ENCODE assay signal across 8 cellular contexts in the genomic region with DNA sequence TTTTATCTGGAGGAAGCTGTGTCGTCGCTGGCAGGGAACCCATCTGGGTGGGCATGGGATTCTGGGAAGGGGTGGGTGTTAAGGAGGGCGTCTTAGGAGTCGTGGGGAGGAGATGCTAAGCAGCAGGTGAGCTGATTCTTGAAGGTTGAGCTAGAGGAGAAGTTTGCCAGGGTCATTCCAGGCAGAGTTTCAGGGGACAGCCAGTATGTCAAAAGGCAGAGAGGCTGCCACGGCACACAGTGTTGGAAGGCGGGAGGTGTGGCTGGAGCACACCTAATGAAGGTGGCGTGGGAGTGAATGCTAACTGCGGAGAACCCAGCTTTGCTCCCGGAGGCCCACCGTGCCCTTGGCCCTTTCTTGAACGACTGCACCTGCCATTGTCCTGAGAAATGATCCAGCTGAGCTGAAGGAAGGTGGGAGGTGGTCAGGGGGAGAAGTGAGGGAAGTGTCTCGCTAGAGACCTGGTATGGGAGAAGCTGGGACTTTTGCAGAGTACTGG. TPM values are rescaled to one million over a fixed set of nuclear protein-coding genes. Genes with fewer than 3 reads are reported as not detected.
DNase-seq lines count a peak whose midpoint lies in the region; ATAC-seq and TF ChIP-seq lines count a peak whose summit lies in the region.
"Had no signal": no experiment of that assay in that cellular context is flagged by ENCODE, and none has a peak within 500 bp of the region (broad histone marks: within the 10 kb centered on the region; RNA-seq: fewer than 3 reads in every experiment).

No MANE protein-coding gene starts in this region.

- H3K36me3 ChIP-seq in iPS-18a (ENCODE audit: control insufficient read depth, low read depth, low read length) (no peaks in the 10 kb centered on the region), aorta (ENCODE audit: control insufficient read depth in 1 of 2, insufficient read depth in 2 of 2, low read length in 1 of 2) (no peaks in the 10 kb centered on the region)

- DNase-seq in HFFc6 (no peak), aorta (no peak), GM20000 (ENCODE audit: low spot score) (no peak), SHP77 (lab: John Stamatoyannopoulos, UW) (no peak)
- DNase-seq in activated T-helper 1 cell treated with anti-CD3 and anti-CD28 coated beads, Interleukin-12 subunit alpha, Interleukin-12 subunit beta, Interleukin-2, Interleukin-4 antibody, amounts not matched to agents 30 ng/mL and 10 ng/mL and 1 ng/mL, durations not matched to agents 14 hours and 24 hours and 36 hours (ENCODE audit: low spot score) = no peak

- no peaks in the 10 kb centered on the region for H3K9me3 Mint-ChIP-seq in HFFc6
- H3K9me3 Mint-ChIP-seq in activated T-helper 1 cell treated with anti-CD3 and anti-CD28 coated beads, Interleukin-12 subunit alpha, Interleukin-12 subunit beta, Interleukin-2, Interleukin-4 antibody, amounts not matched to agents 30 ng/mL and 10 ng/mL and 1 ng/mL, durations not matched to agents 14 hours and 24 hours and 36 hours = no peaks in the 10 kb centered on the region
- H3K9me3 Mint-ChIP-seq in stimulated activated memory B cell treated with anti-CD40 and anti-IgM and Interleukin-4, amounts not matched to agents 10 μg/mL and 1 μg/mL and 100 μg/mL, for 72 hours = no peaks in the 10 kb centered on the region

- H3K4me1 ChIP-seq in iPS-18a (ENCODE audit: control insufficient read depth, low read depth, low read length) (peaks cover 14% of the 10 kb centered on the region), aorta (ENCODE audit: control insufficient read depth in 1 of 2, insufficient read depth in 2 of 2, low read length in 2 of 2) (peaks cover 0 to 2% of the 10 kb centered on the region in 2 donors)

- WGBS in aorta, 2 donors = 26 to 31% methylated on average over 12 of the region's 12 CpGs

- peaks cover 25% of the 10 kb centered on the region for H3K4me1 Mint-ChIP-seq in HFFc6 (ENCODE audit: low read depth)
- H3K4me1 Mint-ChIP-seq in activated T-helper 1 cell treated with anti-CD3 and anti-CD28 coated beads, Interleukin-12 subunit alpha, Interleukin-12 subunit beta, Interleukin-2, Interleukin-4 antibody, amounts not matched to agents 30 ng/mL and 10 ng/mL and 1 ng/mL, durations not matched to agents 14 hours and 24 hours and 36 hours (ENCODE audit: low read depth) = peaks cover 51% of the 10 kb centered on the region
- H3K4me1 Mint-ChIP-seq in stimulated activated memory B cell treated with anti-CD40 and anti-IgM and Interleukin-4, amounts not matched to agents 10 μg/mL and 1 μg/mL and 100 μg/mL, for 72 hours = peaks cover 69% of the 10 kb centered on the region

- peaks cover 9% of the 10 kb centered on the region; the same call in 1 of the 2 replicates for H3K36me3 Mint-ChIP-seq in HFFc6 (ENCODE audit: low read depth)
- peaks cover 17% of the 10 kb centered on the region for H3K36me3 Mint-ChIP-seq in activated T-helper 1 cell treated with anti-CD3 and anti-CD28 coated beads, Interleukin-12 subunit alpha, Interleukin-12 subunit beta, Interleukin-2, Interleukin-4 antibody, amounts not matched to agents 30 ng/mL and 10 ng/mL and 1 ng/mL, durations not matched to agents 14 hours and 24 hours and 36 hours (ENCODE audit: low read depth)
- peaks cover 8% of the 10 kb centered on the region for H3K36me3 Mint-ChIP-seq in stimulated activated memory B cell treated with anti-CD40 and anti-IgM and Interleukin-4, amounts not matched to agents 10 μg/mL and 1 μg/mL and 100 μg/mL, for 72 hours

- H3K4me3 ChIP-seq in iPS-18a (ENCODE audit: low read length) (peak overlapping the region; percentile 75), aorta (ENCODE audit: low read length in 2 of 2) (peak overlapping the region in 1 of 2 donors; percentile 78)

- H3K27me3 Mint-ChIP-seq in HFFc6 (ENCODE audit: insufficient read depth) = peaks cover under 1% of the 10 kb centered on the region
- H3K27me3 Mint-ChIP-seq in activated T-helper 1 cell treated with anti-CD3 and anti-CD28 coated beads, Interleukin-12 subunit alpha, Interleukin-12 subunit beta, Interleukin-2, Interleukin-4 antibody, amounts not matched to agents 30 ng/mL and 10 ng/mL and 1 ng/mL, durations not matched to agents 14 hours and 24 hours and 36 hours (ENCODE audit: insufficient read depth) = no peaks in the 10 kb centered on the region
- H3K27me3 Mint-ChIP-seq in stimulated activated memory B cell treated with anti-CD40 and anti-IgM and Interleukin-4, amounts not matched to agents 10 μg/mL and 1 μg/mL and 100 μg/mL, for 72 hours = no peaks in the 10 kb centered on the region

- intact Hi-C loops in activated T-helper 1 cell treated with anti-CD3 and anti-CD28 coated beads, Interleukin-12 subunit alpha, Interleukin-12 subunit beta, Interleukin-2, Interleukin-4 antibody, amounts not matched to agents 30 ng/mL and 10 ng/mL and 1 ng/mL, durations not matched to agents 14 hours and 24 hours and 36 hours (cut with micrococcal nuclease) = loop anchor here (2.0 kb wide), 1 partner anchor 70 kb away; a partner anchor contains a TSS
- intact Hi-C loops in aorta (cut with DNase I) = loop anchor here (5.0 to 10.0 kb wide), 3 partner anchors 34 to 774 kb away; no protein-coding TSS in a partner anchor

- H3K27me3 ChIP-seq in iPS-18a (ENCODE audit: control insufficient read depth, insufficient read depth, low read length) (peaks cover 11% of the 10 kb centered on the region), aorta (ENCODE audit: control insufficient read depth in 1 of 2, insufficient read depth in 2 of 2, low read length in 1 of 2) (no peaks in the 10 kb centered on the region)

- TF ChIP-seq CTCF in HFFc6 (IDR thresholded peaks at IDR 0.05) (no peak), GM20000 (IDR thresholded peaks at IDR 0.05; ENCODE audit: extremely low read depth, missing control alignments) (no peak)

- H3K9me3 ChIP-seq in iPS-18a (ENCODE audit: control insufficient read depth, low read depth, low read length) (no peaks in the 10 kb centered on the region), aorta (ENCODE audit: control insufficient read depth, low read length) (no peaks in the 10 kb centered on the region)

- no peak for ATAC-seq in stimulated activated memory B cell treated with anti-CD40 and anti-IgM and Interleukin-4, amounts not matched to agents 10 μg/mL and 1 μg/mL and 100 μg/mL, for 72 hours
- ATAC-seq in aorta (ENCODE audit: low FRiP score) = no peak

- no peak overlapping the region for H3K9ac ChIP-seq in iPS-18a (ENCODE audit: low read length)

- H3K4me3 Mint-ChIP-seq in HFFc6 = peak overlapping the region; percentile 89
- H3K4me3 Mint-ChIP-seq in activated T-helper 1 cell treated with anti-CD3 and anti-CD28 coated beads, Interleukin-12 subunit alpha, Interleukin-12 subunit beta, Interleukin-2, Interleukin-4 antibody, amounts not matched to agents 30 ng/mL and 10 ng/mL and 1 ng/mL, durations not matched to agents 14 hours and 24 hours and 36 hours = peak overlapping the region; percentile 92
- peak overlapping the region; percentile 90 for H3K4me3 Mint-ChIP-seq in stimulated activated memory B cell treated with anti-CD40 and anti-IgM and Interleukin-4, amounts not matched to agents 10 μg/mL and 1 μg/mL and 100 μg/mL, for 72 hours

- no peak overlapping the region; the same call in 1 of the 2 replicates for H3K27ac Mint-ChIP-seq in HFFc6
- H3K27ac Mint-ChIP-seq in activated T-helper 1 cell treated with anti-CD3 and anti-CD28 coated beads, Interleukin-12 subunit alpha, Interleukin-12 subunit beta, Interleukin-2, Interleukin-4 antibody, amounts not matched to agents 30 ng/mL and 10 ng/mL and 1 ng/mL, durations not matched to agents 14 hours and 24 hours and 36 hours = peak overlapping the region; percentile 86
- peak overlapping the region; percentile 97 for H3K27ac Mint-ChIP-seq in stimulated activated memory B cell treated with anti-CD40 and anti-IgM and Interleukin-4, amounts not matched to agents 10 μg/mL and 1 μg/mL and 100 μg/mL, for 72 hours

- H3K27ac ChIP-seq in iPS-18a (ENCODE audit: low read length) = no peak overlapping the region
- H3K27ac ChIP-seq in aorta (ENCODE audit: low read depth in 1 of 2, low read length in 2 of 2) = no peak overlapping the region

RNA-seq across cellular contexts. Expression of a gene that starts 1.3 kb away (rescaled TPM):
- total RNA-seq in HFFc6 (2021; fragmentation: NEBNext Ultra II Directional; extraction: Animal tissue kit (Norgen Biotek cat#: 25700)) = 10 to 100 TPM in 4 of 6 experiments, 1 to 10 TPM in 2; 8.6 to 13.2 (median 10.7) TPM
- total RNA-seq in activated T-helper 1 cell treated with anti-CD3 and anti-CD28 coated beads, Interleukin-12 subunit alpha, Interleukin-12 subunit beta, Interleukin-2, Interleukin-4 antibody, amounts not matched to agents 30 ng/mL and 10 ng/mL and 1 ng/mL, durations not matched to agents 14 hours and 24 hours and 36 hours = 30.7 and 38.6 TPM in 2 replicates
- 10 to 100 TPM; 59.2 to 66.7 TPM for total RNA-seq in aorta
- 100 to 1,000 TPM in 1 of 2 donors, 1 to 10 TPM in 1; 8.6 to 320 TPM for polyA plus RNA-seq in aorta

RNA-seq across cellular contexts. Expression of a gene that starts 26.3 kb away (rescaled TPM):
- total RNA-seq in HFFc6 (2021; fragmentation: NEBNext Ultra II Directional; extraction: Animal tissue kit (Norgen Biotek cat#: 25700)) = not detected
- not detected in 2 replicates for total RNA-seq in activated T-helper 1 cell treated with anti-CD3 and anti-CD28 coated beads, Interleukin-12 subunit alpha, Interleukin-12 subunit beta, Interleukin-2, Interleukin-4 antibody, amounts not matched to agents 30 ng/mL and 10 ng/mL and 1 ng/mL, durations not matched to agents 14 hours and 24 hours and 36 hours
- total RNA-seq in aorta = not detected
- polyA plus RNA-seq in aorta = not detected
- total RNA-seq: glomerular endothelial cell had no signal
